In genomic region chr9:136133191-136133958, GRCh38 we compare ENCODE assay signal across 8 cellular contexts. TPM values are rescaled to one million over a fixed set of nuclear protein-coding genes. Genes with fewer than 3 reads are reported as not detected.
DNase-seq lines count a peak whose midpoint lies in the region; ATAC-seq, FAIRE-seq and TF ChIP-seq lines count a peak whose summit lies in the region.

No MANE protein-coding gene starts in this region.

- WGBS in HepG2 (ENCODE audit: low lambda C conversion rate), result 32% methylated on average over 25 of the region's 69 CpGs
- WGBS in transverse colon (ENCODE audit: low coverage in 1 of 2), 2 donors, result 4% methylated on average over 42 of the region's 69 CpGs; no CpG with 5 or more reads in 1 of the 2 donors

- CTCF ChIA-PET in HepG2 (lab: Yijun Ruan, JAX; ENCODE audit: low intra/inter-chr PET ratio, low total read pairs), result interaction anchor here (0.9 to 1.2 kb wide), 2 partner anchors 93 to 151 kb away, joined by 4 read pairs; no protein-coding TSS in a partner anchor

- BruUV-seq in HepG2 (replicated peaks; lab: Mats Ljungman, UMichigan), result no TSS peak

- POLR2A ChIA-PET in HepG2 (lab: Yijun Ruan, JAX), result interaction anchor here (1.0 kb wide), 1 partner anchor 36 kb away, joined by 3 read pairs; no protein-coding TSS in a partner anchor

- H3K9me3 ChIP-seq in breast epithelium, result no peaks in the 10 kb centered on the region
- no peaks in the 10 kb centered on the region for H3K9me3 ChIP-seq in HepG2 (ENCODE audit: low read length)
- no peaks in the 10 kb centered on the region for H3K9me3 ChIP-seq in transverse colon

- peak overlapping the region; percentile 58 for H3K4me2 ChIP-seq in HepG2 (ENCODE audit: low read depth, low read length)

- TF ChIP-seq EP300 in HepG2 (IDR thresholded peaks at IDR 0.05; ENCODE audit: low read depth in 2 of 2, low read length in 2 of 2) (no peak), HepG2 (CRISPR knock-in tag; IDR thresholded peaks at IDR 0.05; ENCODE audit: borderline replicate concordance) (no peak), transverse colon (IDR thresholded peaks at IDR 0.05; ENCODE audit: low read depth) (no peak)

- intact Hi-C loops in breast epithelium (cut with DNase I; ENCODE audit: low total_unique reads), result no loop called here
- intact Hi-C loops in HepG2 (cut with micrococcal nuclease; ENCODE audit: unreplicated experiment), result no loop called here
- intact Hi-C loops in transverse colon (cut with DNase I; ENCODE audit: low total_unique reads), result no loop called here

- TF ChIP-seq POLR2A in breast epithelium (IDR thresholded peaks at IDR 0.05) (no peak), HepG2 (IDR thresholded peaks at IDR 0.05; ENCODE audit: insufficient read depth in 1 of 2, low read depth in 2 of 2, low read length in 2 of 2) (no peak), transverse colon (IDR thresholded peaks at IDR 0.05) (no peak)

- no peak for FAIRE-seq in HepG2 (lab: Jason Lieb, UNC)

- H3K79me2 ChIP-seq in HepG2 (ENCODE audit: insufficient read depth, low read length), result no peaks in the 10 kb centered on the region

- peak in 1 of 3 donors; percentile 17 for TF ChIP-seq CTCF in breast epithelium (IDR thresholded peaks at IDR 0.05)
- peak; percentile 63 for TF ChIP-seq CTCF in HepG2 (CRISPR knock-in tag; IDR thresholded peaks at IDR 0.05)
- peak in 4 of 5 experiments; percentile 19 to 36 (median 22) for TF ChIP-seq CTCF in transverse colon (IDR thresholded peaks at IDR 0.05)

- H4K20me1 ChIP-seq in HepG2 (ENCODE audit: insufficient read depth, low read length), result no peaks in the 10 kb centered on the region

- H3K27ac ChIP-seq in breast epithelium (no peak overlapping the region), HepG2 (ENCODE audit: extremely low read length, insufficient read depth, low read length) (no peak overlapping the region), transverse colon (no peak overlapping the region)

- H3K36me3 ChIP-seq in breast epithelium (no peaks in the 10 kb centered on the region), HepG2 (replicated peaks in 1 of 2; ENCODE audit: control insufficient read depth in 1 of 2, insufficient read depth in 2 of 2, low read length in 2 of 2) (no peaks in the 10 kb centered on the region), transverse colon (no peaks in the 10 kb centered on the region)

- no peak overlapping the region for H3K9ac ChIP-seq in HepG2 (ENCODE audit: insufficient read depth, low read depth, low read length)

- ATAC-seq in HepG2, result peak; percentile 69
- no peak for ATAC-seq in HG03571 (IDR thresholded peaks at IDR 0.05; ENCODE audit: unreplicated experiment)
- ATAC-seq in HG03460 (IDR thresholded peaks at IDR 0.05; ENCODE audit: unreplicated experiment), result no peak

- no peak overlapping the region for H2AFZ ChIP-seq in HepG2 (ENCODE audit: low read length)

- in situ Hi-C loops in HepG2 (cut with HindIII; ENCODE audit: extremely low pct_ligation_motif_present, low pct_unique_long_range_greater_than_20kb) (no loop called here), transverse colon (cut with MboI; ENCODE audit: low pct_ligation_motif_present in 1 of 4, low pct_unique_long_range_greater_than_20kb in 1 of 4, low sequenced_read_pairs in 3 of 4) (no loop called here)

- peak overlapping the region; percentile 18 to 67 (median 42) for H3K4me3 ChIP-seq in breast epithelium
- peak overlapping the region in 2 of 3 experiments; percentile 31 to 54; a peak in 3 of 6 replicates for H3K4me3 ChIP-seq in HepG2 (replicated peaks in 1 of 3; ENCODE audit: insufficient read depth in 1 of 3, low read depth in 2 of 3, low read length in 3 of 3)
- H3K4me3 ChIP-seq in transverse colon, result peak overlapping the region in 2 of 4 donors; percentile 25 to 49

- DNase-seq in GM03348 (ENCODE audit: low spot score) (peak; percentile 74), NCI-H1105 treated with DMSO at 0.1 percent for 48 hours (lab: John Stamatoyannopoulos, UW) (peak; percentile 39), breast epithelium (ENCODE audit: low spot score in 2 of 2) (no peak), HepG2 (ENCODE audit: low spot score) (no peak), transverse colon (no peak), OCI-M2 (lab: John Stamatoyannopoulos, UW; ENCODE audit: unreplicated experiment) (no peak)

- H3K4me1 ChIP-seq in breast epithelium (peaks cover 3 to 6% of the 10 kb centered on the region in 2 donors), HepG2 (ENCODE audit: insufficient read depth, low read length) (peaks cover 18% of the 10 kb centered on the region), transverse colon (peaks cover 3 to 18% (median 14%) of the 10 kb centered on the region in 4 donors)

- H3K27me3 ChIP-seq in breast epithelium (peaks cover 11 to 85% of the 10 kb centered on the region in 2 donors), HepG2 (ENCODE audit: control insufficient read depth in 1 of 2, insufficient read depth in 2 of 2, low read length in 2 of 2) (peaks cover 22 to 70% of the 10 kb centered on the region in 2 experiments), transverse colon (peaks cover 92% of the 10 kb centered on the region)

- TF ChIP-seq RAD21 in HepG2 (CRISPR knock-in tag; IDR thresholded peaks at IDR 0.05), result peak; percentile 76

TF ChIP-seq in HepG2, 621 proteins besides CTCF, POLR2A, EP300 and RAD21 (continues in another document):
- TF ChIP-seq STAG1 (CRISPR knock-in tag; IDR thresholded peaks at IDR 0.05) (peak; percentile 73), ZFP1 (CRISPR knock-in tag; IDR thresholded peaks at IDR 0.05) (no peak), MAX (IDR thresholded peaks at IDR 0.05) (peak; percentile 14; the same call in 1 of the 2 replicates), ZFY (CRISPR knock-in tag; IDR thresholded peaks at IDR 0.05) (no peak)

RNA-seq across cellular contexts. Expression of gene TMEM250, which starts 14.7 kb away (rescaled TPM):
- 10 to 100 TPM; 24.9 to 29.5 (median 26.1) TPM for total RNA-seq in breast epithelium
- total RNA-seq in HepG2 (2016; rRNA removed; fragmentation: Illumina TruSeq; extraction: Trizol), result 12.0 and 13.9 TPM in 2 replicates
- 7.7 and 7.9 TPM in 2 replicates for total RNA-seq in HepG2 (2016; cell fraction: cytosol; rRNA removed; fragmentation: Illumina TruSeq; extraction: Trizol; ENCODE audit: low read depth)
- total RNA-seq in HepG2 (2016; cell fraction: insoluble cytoplasmic fraction; rRNA removed; fragmentation: Illumina TruSeq; extraction: Trizol), result 9.6 and 13.9 TPM in 2 replicates
- 17.8 and 22.1 TPM in 2 replicates for total RNA-seq in HepG2 (2016; cell fraction: membrane; rRNA removed; fragmentation: Illumina TruSeq; extraction: Trizol)
- 10.1 and 11.0 TPM in 2 replicates for total RNA-seq in HepG2 (2016; cell fraction: nucleus; rRNA removed; fragmentation: Illumina TruSeq; extraction: Trizol)
- 5.5 and 7.1 TPM in 2 replicates for polyA plus RNA-seq in HepG2 (2011; rRNA removed)
- 7.1 and 10.4 TPM in 2 replicates for polyA plus RNA-seq in HepG2 (2011; cell fraction: cytosol; rRNA removed)
- 9.4 and 12.5 TPM in 2 replicates for polyA plus RNA-seq in HepG2 (2011; cell fraction: nucleus; rRNA removed)
- 6.0 and 9.5 TPM in 2 replicates for polyA plus RNA-seq in HepG2 (2012)
- polyA plus RNA-seq in HepG2 (2016; cell fraction: cytosol; fragmentation: Illumina TruSeq; extraction: Trizol; ENCODE audit: low read depth), result 6.4 and 8.1 TPM in 2 replicates
- polyA plus RNA-seq in HepG2 (2016; cell fraction: insoluble cytoplasmic fraction; fragmentation: Illumina TruSeq; extraction: Trizol; ENCODE audit: low read depth), result 14.5 and 15.8 TPM in 2 replicates
- polyA plus RNA-seq in HepG2 (2016; cell fraction: membrane; fragmentation: Illumina TruSeq; extraction: Trizol; ENCODE audit: low read depth), result 14.9 and 17.1 TPM in 2 replicates
- 14.9 and 17.4 TPM in 2 replicates for polyA plus RNA-seq in HepG2 (2016; cell fraction: nucleus; fragmentation: Illumina TruSeq; extraction: Trizol; ENCODE audit: insufficient read depth, low read depth)
- polyA minus RNA-seq in HepG2 (2011; rRNA and poly(A)+ RNA removed; ENCODE audit: low replicate concordance), result 18.3 and 50.6 TPM in 2 replicates
- polyA minus RNA-seq in HepG2 (2011; cell fraction: cytosol; rRNA and poly(A)+ RNA removed), result 7.9 and 8.8 TPM in 2 replicates
- 4.7 and 8.0 TPM in 2 replicates for polyA minus RNA-seq in HepG2 (2011; cell fraction: nucleus; rRNA and poly(A)+ RNA removed)
- 100 to 1,000 TPM in 2 of 4 donors, 10 to 100 TPM in 2; 50.3 to 187 (median 86.6) TPM for total RNA-seq in transverse colon

RNA-seq across cellular contexts. Expression of gene NACC2, which starts 38.3 kb away (rescaled TPM):
- total RNA-seq in breast epithelium (10 to 100 TPM; 14.0 to 24.2 (median 19.3) TPM), HepG2 (2016; rRNA removed; fragmentation: Illumina TruSeq; extraction: Trizol) (10.5 and 12.3 TPM in 2 replicates), transverse colon (10 to 100 TPM; 22.2 to 64.3 (median 26.5) TPM)
- total RNA-seq in HepG2 (2016; cell fraction: cytosol; rRNA removed; fragmentation: Illumina TruSeq; extraction: Trizol; ENCODE audit: low read depth), result 2.1 and 2.2 TPM in 2 replicates
- total RNA-seq in HepG2 (2016; cell fraction: insoluble cytoplasmic fraction; rRNA removed; fragmentation: Illumina TruSeq; extraction: Trizol), result 9.0 and 12.3 TPM in 2 replicates
- total RNA-seq in HepG2 (2016; cell fraction: membrane; rRNA removed; fragmentation: Illumina TruSeq; extraction: Trizol), result 5.3 TPM in 2 replicates
- total RNA-seq in HepG2 (2016; cell fraction: nucleus; rRNA removed; fragmentation: Illumina TruSeq; extraction: Trizol), result 8.0 and 9.6 TPM in 2 replicates
- 5.9 and 6.3 TPM in 2 replicates for polyA plus RNA-seq in HepG2 (2011; rRNA removed)
- polyA plus RNA-seq in HepG2 (2011; cell fraction: cytosol; rRNA removed), result 4.1 and 5.8 TPM in 2 replicates
- 28.9 and 40.8 TPM in 2 replicates for polyA plus RNA-seq in HepG2 (2011; cell fraction: nucleus; rRNA removed)
- polyA plus RNA-seq in HepG2 (2012), result 6.2 and 7.1 TPM in 2 replicates
- polyA plus RNA-seq in HepG2 (2016; cell fraction: cytosol; fragmentation: Illumina TruSeq; extraction: Trizol; ENCODE audit: low read depth), result 0.80 TPM in 2 replicates
- polyA plus RNA-seq in HepG2 (2016; cell fraction: insoluble cytoplasmic fraction; fragmentation: Illumina TruSeq; extraction: Trizol; ENCODE audit: low read depth), result 8.9 and 10.6 TPM in 2 replicates
- 2.4 and 2.5 TPM in 2 replicates for polyA plus RNA-seq in HepG2 (2016; cell fraction: membrane; fragmentation: Illumina TruSeq; extraction: Trizol; ENCODE audit: low read depth)
- 15.3 and 15.7 TPM in 2 replicates for polyA plus RNA-seq in HepG2 (2016; cell fraction: nucleus; fragmentation: Illumina TruSeq; extraction: Trizol; ENCODE audit: insufficient read depth, low read depth)
- polyA minus RNA-seq in HepG2 (2011; rRNA and poly(A)+ RNA removed; ENCODE audit: low replicate concordance), result 14.5 and 16.4 TPM in 2 replicates
- polyA minus RNA-seq in HepG2 (2011; cell fraction: cytosol; rRNA and poly(A)+ RNA removed), result 9.2 and 9.6 TPM in 2 replicates
- 10.6 and 13.4 TPM in 2 replicates for polyA minus RNA-seq in HepG2 (2011; cell fraction: nucleus; rRNA and poly(A)+ RNA removed)

Comparison
In these comparisons a context has a peak if more than half of its experiments do, and no peak if none do; other contexts are left out.
1. DNase-seq: peak in GM03348 (single experiment) and NCI-H1105 treated with DMSO at 0.1 percent for 48 hours (single experiment); none in breast epithelium (0 of 2), HepG2 (single experiment), transverse colon (single experiment) and OCI-M2 (single experiment).